Comparison of ENCODE assay signal across 2 cellular contexts in genomic region chr12:1518486-1518762, GRCh38.
TF ChIP-seq lines count a peak whose summit lies in the region.

No MANE protein-coding gene starts in this region.

TF ChIP-seq in IMR-90, 13 proteins besides CTCF, POLR2A, EP300 and RAD21 (continued from another document):
- TF ChIP-seq RFX5 (IDR thresholded peaks at IDR 0.05; ENCODE audit: low read depth, low read length): no peak
- no peak for TF ChIP-seq FOS (IDR thresholded peaks at IDR 0.05; ENCODE audit: low read depth, low read length)

TF ChIP-seq in WTC11, 78 proteins besides CTCF, POLR2A, EP300 and RAD21 (continued from another document):
- TF ChIP-seq ZBTB43 (CRISPR knock-in tag; IDR thresholded peaks at IDR 0.05) (no peak), RORB (CRISPR knock-in tag; IDR thresholded peaks at IDR 0.05) (no peak), GRHL2 (CRISPR knock-in tag; IDR thresholded peaks at IDR 0.05; ENCODE audit: insufficient replicate concordance, severe bottlenecking) (no peak), ZNF532 (CRISPR knock-in tag; IDR thresholded peaks at IDR 0.05; ENCODE audit: borderline replicate concordance) (no peak), USF1 (CRISPR knock-in tag; IDR thresholded peaks at IDR 0.05) (no peak), MXD4 (CRISPR knock-in tag; IDR thresholded peaks at IDR 0.05; ENCODE audit: borderline replicate concordance) (no peak), TP53 (CRISPR knock-in tag; IDR thresholded peaks at IDR 0.05) (no peak), ATF6 (CRISPR knock-in tag; IDR thresholded peaks at IDR 0.05) (no peak)
